ENCODE assay signal across 26 cellular contexts in the genomic region with DNA sequence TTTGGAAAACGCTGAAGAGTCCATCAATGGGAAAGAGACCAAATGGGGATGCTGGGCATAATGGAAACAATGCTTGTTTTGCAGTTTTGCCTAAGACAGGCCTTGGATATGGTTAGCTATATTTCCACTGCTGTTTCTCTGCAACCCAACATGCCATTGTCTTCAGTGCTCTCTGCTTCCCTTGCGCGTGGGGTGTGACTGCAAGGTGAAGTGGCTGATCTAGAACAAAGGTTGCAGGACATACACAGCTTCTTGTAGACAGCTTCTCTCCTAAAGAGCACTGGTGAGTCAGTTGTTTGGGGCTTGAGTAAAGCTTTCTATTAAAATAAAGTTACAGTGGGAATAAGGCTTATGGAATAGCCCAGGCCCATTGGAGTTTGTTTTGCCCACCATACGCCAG. TPM values are rescaled to one million over a fixed set of nuclear protein-coding genes. Genes with fewer than 3 reads are reported as not detected.
DNase-seq lines count a peak whose midpoint lies in the region; TF ChIP-seq lines count a peak whose summit lies in the region.
"Had no signal": no experiment of that assay in that cellular context is flagged by ENCODE, and none has a peak within 500 bp of the region (broad histone marks: within the 10 kb centered on the region; RNA-seq: fewer than 3 reads in every experiment).

No MANE protein-coding gene starts in this region.

- no peak overlapping the region for H2AFZ ChIP-seq in neural progenitor cell (replicated peaks)

- POLR2A ChIA-PET in CD4-positive, alpha-beta memory T cell (lab: Charles Lee; ENCODE audit: partially characterized antibody), result interaction anchor here (0.8 to 26.1 kb wide), 6 partner anchors 10 to 126 kb away, joined by 3 to 729 read pairs (median 9); a partner anchor contains a TSS

- no peaks in the 10 kb centered on the region for H3K9me3 Mint-ChIP-seq in T-helper 2 cell treated with Interferon-gamma antibody and Interleukin-4, amounts not matched to agents 5 μg/mL and 100 μg/mL, for 36 hours
- no peaks in the 10 kb centered on the region for H3K9me3 Mint-ChIP-seq in CD4-positive, alpha-beta memory T cell
- H3K9me3 Mint-ChIP-seq in activated naive CD8-positive, alpha-beta T cell treated with anti-CD3 and anti-CD28 coated beads for 36 hours, result no peaks in the 10 kb centered on the region
- no peaks in the 10 kb centered on the region for H3K9me3 Mint-ChIP-seq in neural progenitor cell
- H3K9me3 Mint-ChIP-seq: activated B cell treated with CpG ODN at 0.5 μM for 24 hours; activated naive CD4-positive, alpha-beta T cell treated with anti-CD3 and anti-CD28 coated beads for 36 hours; IgD-negative memory B cell had no signal

- intact Hi-C loops in CD4-positive, alpha-beta memory T cell (cut with micrococcal nuclease), result no loop called here

- no peak overlapping the region for H3K27ac ChIP-seq in CD4-positive, alpha-beta memory T cell (ENCODE audit: low read depth, low read length)
- peak overlapping the region; percentile 74 for H3K27ac ChIP-seq in neutrophil
- H3K27ac ChIP-seq in neural progenitor cell, result no peak overlapping the region
- H3K27ac ChIP-seq: colonic mucosa, lower lobe of right lung, prostate gland, thoracic aorta had no signal

- H3K27me3 Mint-ChIP-seq in T-helper 2 cell treated with Interferon-gamma antibody and Interleukin-4, amounts not matched to agents 5 μg/mL and 100 μg/mL, for 36 hours (ENCODE audit: low read depth), result no peaks in the 10 kb centered on the region
- no peaks in the 10 kb centered on the region for H3K27me3 Mint-ChIP-seq in CD4-positive, alpha-beta memory T cell
- H3K27me3 Mint-ChIP-seq in activated naive CD8-positive, alpha-beta T cell treated with anti-CD3 and anti-CD28 coated beads for 36 hours, result no peaks in the 10 kb centered on the region
- no peaks in the 10 kb centered on the region for H3K27me3 Mint-ChIP-seq in neural progenitor cell (ENCODE audit: insufficient read depth, low read depth)
- H3K27me3 Mint-ChIP-seq: activated B cell treated with CpG ODN at 0.5 μM for 24 hours, IgD-negative memory B cell had no signal

- H3K27ac Mint-ChIP-seq in T-helper 2 cell treated with Interferon-gamma antibody and Interleukin-4, amounts not matched to agents 5 μg/mL and 100 μg/mL, for 36 hours, result peak overlapping the region; percentile 51
- peak overlapping the region; percentile 2 to 94 (median 77) for H3K27ac Mint-ChIP-seq in CD4-positive, alpha-beta memory T cell
- peak overlapping the region; percentile 80 for H3K27ac Mint-ChIP-seq in activated naive CD8-positive, alpha-beta T cell treated with anti-CD3 and anti-CD28 coated beads for 36 hours
- H3K27ac Mint-ChIP-seq in neural progenitor cell, result no peak overlapping the region
- H3K27ac Mint-ChIP-seq: activated B cell treated with CpG ODN at 0.5 μM for 24 hours; activated naive CD4-positive, alpha-beta T cell treated with anti-CD3 and anti-CD28 coated beads for 36 hours had no signal

- no peaks in the 10 kb centered on the region for H3F3A ChIP-seq in neural progenitor cell (ENCODE audit: low read depth)

- CTCF ChIA-PET in CD4-positive, alpha-beta memory T cell (lab: Charles Lee; ENCODE audit: partially characterized antibody), result interaction anchor here (1.0 to 1.5 kb wide), 4 partner anchors 9 to 69 kb away, joined by 3 to 5 read pairs (median 3); no protein-coding TSS in a partner anchor

- TF ChIP-seq CTCF in neutrophil (IDR thresholded peaks at IDR 0.05) (no peak), neural progenitor cell (IDR thresholded peaks at IDR 0.05) (no peak)

- no peaks in the 10 kb centered on the region for H3K27me3 ChIP-seq in CD4-positive, alpha-beta memory T cell (ENCODE audit: insufficient read depth, low read length)
- H3K27me3 ChIP-seq in neutrophil (no peaks in the 10 kb centered on the region), neural progenitor cell (no peaks in the 10 kb centered on the region)
- H3K27me3 ChIP-seq: colonic mucosa had no signal

- no peak overlapping the region for H3K4me3 ChIP-seq in CD4-positive, alpha-beta memory T cell (ENCODE audit: low read length in 2 of 2)
- H3K4me3 ChIP-seq in neutrophil (ENCODE audit: low read depth in 1 of 2, low read length in 1 of 2) (no peak overlapping the region), neural progenitor cell (no peak overlapping the region)
- H3K4me3 ChIP-seq: colonic mucosa, HAP-1, lower lobe of right lung, prostate gland, thoracic aorta had no signal

- no peak overlapping the region for H3K4me2 ChIP-seq in neural progenitor cell

- H3K4me1 ChIP-seq in CD4-positive, alpha-beta memory T cell (ENCODE audit: insufficient read depth, low read length), result peaks cover 98% of the 10 kb centered on the region
- peaks cover 43 to 58% of the 10 kb centered on the region in 2 experiments for H3K4me1 ChIP-seq in neutrophil (ENCODE audit: control insufficient read depth in 1 of 2, insufficient read depth in 1 of 2, low read depth in 1 of 2, low read length in 1 of 2)
- peaks cover 7% of the 10 kb centered on the region for H3K4me1 ChIP-seq in neural progenitor cell
- H3K4me1 ChIP-seq: HAP-1, lower lobe of right lung, prostate gland had no signal

- no peak for DNase-seq in T-helper 2 cell treated with Interferon-gamma antibody and Interleukin-4, amounts not matched to agents 5 μg/mL and 100 μg/mL, for 36 hours (ENCODE audit: low spot score)
- DNase-seq in T-helper 2 cell (no peak), COLO668 (lab: John Stamatoyannopoulos, UW; ENCODE audit: unreplicated experiment) (no peak), cerebellar cortex (ENCODE audit: low spot score) (no peak), neural progenitor cell (ENCODE audit: low spot score) (no peak)
- DNase-seq in CD4-positive, alpha-beta memory T cell, result no peak
- no peak for DNase-seq in activated naive CD8-positive, alpha-beta T cell treated with anti-CD3 and anti-CD28 coated beads for 36 hours
- DNase-seq: activated B cell treated with CpG ODN at 0.5 μM for 24 hours; colonic mucosa; effector CD8-positive, alpha-beta T cell; GF-D8; head of caudate nucleus; kidney glomerular epithelial cell; lower lobe of right lung; NCI-H1092; NCI-H1694 treated with DMSO at 0.1 percent for 48 hours; NCI-H524 treated with DMSO at 0.1 percent for 48 hours; NK-92 treated with Interleukin-12 subunit alpha and Interleukin-12 subunit beta, amount 100 ng/mL, for 24 hours; SIG-M5; SW 1271 had no signal

- no peaks in the 10 kb centered on the region for H4K20me1 ChIP-seq in neural progenitor cell (ENCODE audit: low read depth)

- no peaks in the 10 kb centered on the region for H3K9me3 ChIP-seq in CD4-positive, alpha-beta memory T cell (ENCODE audit: control insufficient read depth in 1 of 2, low read length in 2 of 2)
- H3K9me3 ChIP-seq in neutrophil, result no peaks in the 10 kb centered on the region
- H3K9me3 ChIP-seq in neural progenitor cell (ENCODE audit: low read depth), result no peaks in the 10 kb centered on the region
- H3K9me3 ChIP-seq: colonic mucosa, HAP-1, lower lobe of right lung, prostate gland, thoracic aorta had no signal

- H3K79me2 ChIP-seq in neural progenitor cell (ENCODE audit: low read depth), result no peaks in the 10 kb centered on the region

- peaks cover 11% of the 10 kb centered on the region for H3K36me3 ChIP-seq in CD4-positive, alpha-beta memory T cell (ENCODE audit: insufficient read depth, low read length)
- no peaks in the 10 kb centered on the region for H3K36me3 ChIP-seq in neutrophil
- no peaks in the 10 kb centered on the region for H3K36me3 ChIP-seq in neural progenitor cell
- H3K36me3 ChIP-seq: colonic mucosa, HAP-1, lower lobe of right lung, prostate gland, thoracic aorta had no signal

- peaks cover 49% of the 10 kb centered on the region for H3K36me3 Mint-ChIP-seq in T-helper 2 cell treated with Interferon-gamma antibody and Interleukin-4, amounts not matched to agents 5 μg/mL and 100 μg/mL, for 36 hours (ENCODE audit: low read depth)
- H3K36me3 Mint-ChIP-seq in CD4-positive, alpha-beta memory T cell, result peaks cover 23 to 47% of the 10 kb centered on the region in 2 donors
- H3K36me3 Mint-ChIP-seq in activated naive CD8-positive, alpha-beta T cell treated with anti-CD3 and anti-CD28 coated beads for 36 hours, result peaks cover 24% of the 10 kb centered on the region
- H3K36me3 Mint-ChIP-seq in neural progenitor cell, result no peaks in the 10 kb centered on the region

- H3K4me1 Mint-ChIP-seq in T-helper 2 cell treated with Interferon-gamma antibody and Interleukin-4, amounts not matched to agents 5 μg/mL and 100 μg/mL, for 36 hours (ENCODE audit: low read depth), result peaks cover 77% of the 10 kb centered on the region
- peaks cover 77 to 94% (median 82%) of the 10 kb centered on the region in 4 donors for H3K4me1 Mint-ChIP-seq in CD4-positive, alpha-beta memory T cell
- H3K4me1 Mint-ChIP-seq in activated naive CD8-positive, alpha-beta T cell treated with anti-CD3 and anti-CD28 coated beads for 36 hours, result peaks cover 76% of the 10 kb centered on the region
- peaks cover 9% of the 10 kb centered on the region for H3K4me1 Mint-ChIP-seq in neural progenitor cell

- H3K4me3 Mint-ChIP-seq in T-helper 2 cell treated with Interferon-gamma antibody and Interleukin-4, amounts not matched to agents 5 μg/mL and 100 μg/mL, for 36 hours, result no peak overlapping the region
- peak overlapping the region in 4 of 8 donors; percentile 12 to 21 (median 15) for H3K4me3 Mint-ChIP-seq in CD4-positive, alpha-beta memory T cell
- H3K4me3 Mint-ChIP-seq in activated naive CD8-positive, alpha-beta T cell treated with anti-CD3 and anti-CD28 coated beads for 36 hours, result no peak overlapping the region
- H3K4me3 Mint-ChIP-seq in neural progenitor cell, result no peak overlapping the region
- H3K4me3 Mint-ChIP-seq: activated B cell treated with CpG ODN at 0.5 μM for 24 hours; activated naive CD4-positive, alpha-beta T cell treated with anti-CD3 and anti-CD28 coated beads for 36 hours; IgD-negative memory B cell had no signal

- no peak overlapping the region for H3K9ac ChIP-seq in neural progenitor cell

RNA-seq across cellular contexts. Expression of a gene that starts 33.0 kb away (rescaled TPM):
- 10 to 100 TPM; 86.1 to 96.3 TPM for total RNA-seq in CD4-positive, alpha-beta memory T cell
- 10 to 100 TPM in 1 of 2 donors, 1 to 10 TPM in 1; 6.0 to 26.7 TPM for polyA plus RNA-seq in CD4-positive, alpha-beta memory T cell
- 10 to 100 TPM; 16.6 to 18.0 TPM for total RNA-seq in activated naive CD8-positive, alpha-beta T cell treated with anti-CD3 and anti-CD28 coated beads for 36 hours
- total RNA-seq in neural progenitor cell (ENCODE audit: low replicate concordance), result 0.09 and 0.19 TPM in 2 replicates

Comparison
In these comparisons a context has a peak if more than half of its experiments do, and no peak if none do; other contexts are left out.
1. RNA of a gene that starts 33.0 kb away (total RNA-seq): 86.1 to 96.3 TPM in CD4-positive, alpha-beta memory T cell and 16.6 to 18.0 TPM in activated naive CD8-positive, alpha-beta T cell treated with anti-CD3 and anti-CD28 coated beads for 36 hours; 0.09 to 0.19 TPM in neural progenitor cell; every median in the first group is over 10 times any median in the second.